ENCODE assay signal across 8 cellular contexts in genomic region chr13:91347212-91347995, GRCh38. TPM values are rescaled to one million over a fixed set of nuclear protein-coding genes. Genes with fewer than 3 reads are reported as not detected.
A peak's percentile ranks its signal among the peaks of the same experiment; 100 is the strongest.
DNase-seq lines count a peak whose midpoint lies in the region; ATAC-seq and TF ChIP-seq lines count a peak whose summit lies in the region.

TSS of gene MIR17HG (plus strand) at chr13:91347687.

- TF ChIP-seq CTCF in GM12864 (IDR thresholded peaks at IDR 0.05; ENCODE audit: low read depth, low read length, missing control alignments) (no peak), glutamatergic neuron (IDR thresholded peaks at IDR 0.05; ENCODE audit: partially characterized antibody, unreplicated experiment) (no peak), osteocyte (IDR thresholded peaks at IDR 0.05) (no peak), thoracic aorta (IDR thresholded peaks at IDR 0.05) (no peak)

- DNase-seq in GM12864 (ENCODE audit: low read depth) (peak; percentile 71), NCI-H1105 (lab: John Stamatoyannopoulos, UW) (peak; percentile 69), SKM-1 treated with dmso at 0.1 percent for 144 hours (lab: John Stamatoyannopoulos, UW; ENCODE audit: unreplicated experiment) (peak; percentile 89), glutamatergic neuron (peak; percentile 91), osteocyte (ENCODE audit: extremely low spot score, unreplicated experiment) (peak; percentile 92), thoracic aorta (ENCODE audit: low spot score) (peak; percentile 56)
- peak; percentile 88 to 90 for DNase-seq in activated naive CD4-positive, alpha-beta T cell treated with anti-CD3 and anti-CD28 coated beads, Interleukin-2, amount 50 U/mL, for 72 hours (ENCODE audit: low spot score in 2 of 2)

- ATAC-seq in HG02642 (IDR thresholded peaks at IDR 0.05; ENCODE audit: poor library complexity, unreplicated experiment) (peak; percentile 60), thoracic aorta (ENCODE audit: insufficient number of reproducible peaks, low FRiP score, low read depth) (peak; percentile 80)
- ATAC-seq in activated naive CD4-positive, alpha-beta T cell treated with anti-CD3 and anti-CD28 coated beads, Interleukin-2, amount 50 U/mL, for 72 hours, result peak; percentile 73 to 74

- H3K4me3 Mint-ChIP-seq in glutamatergic neuron (ENCODE audit: unreplicated experiment) (peak within 1 kb of the TSS; percentile 78), osteocyte (ENCODE audit: unreplicated experiment) (peak within 1 kb of the TSS; percentile 91)

- H3K9me3 Mint-ChIP-seq in activated naive CD4-positive, alpha-beta T cell treated with anti-CD3 and anti-CD28 coated beads, Interleukin-2, amount 50 U/mL, for 72 hours, result no peaks in the 10 kb centered on the region
- H3K9me3 Mint-ChIP-seq in glutamatergic neuron (ENCODE audit: unreplicated experiment) (peaks cover 15% of the 10 kb centered on the region), osteocyte (ENCODE audit: unreplicated experiment) (no peaks in the 10 kb centered on the region)

- no peaks in the 10 kb centered on the region for H3K27me3 ChIP-seq in thoracic aorta (replicated peaks; ENCODE audit: insufficient read depth)

- H3K36me3 ChIP-seq in thoracic aorta, result peaks cover 9% of the 10 kb centered on the region

- peak within 1 kb of the TSS; percentile 88 to 98 for H3K27ac Mint-ChIP-seq in activated naive CD4-positive, alpha-beta T cell treated with anti-CD3 and anti-CD28 coated beads, Interleukin-2, amount 50 U/mL, for 72 hours
- H3K27ac Mint-ChIP-seq in glutamatergic neuron (ENCODE audit: unreplicated experiment), result peak within 1 kb of the TSS; percentile 69
- H3K27ac Mint-ChIP-seq in osteocyte (ENCODE audit: unreplicated experiment), result peak within 1 kb of the TSS; percentile 62

- H3K27me3 Mint-ChIP-seq in glutamatergic neuron (ENCODE audit: unreplicated experiment) (peaks cover 10% of the 10 kb centered on the region), osteocyte (ENCODE audit: unreplicated experiment) (peaks cover 31% of the 10 kb centered on the region)

- no peaks in the 10 kb centered on the region for H3K9me3 ChIP-seq in thoracic aorta

- peak within 1 kb of the TSS; percentile 84 for H3K27ac ChIP-seq in thoracic aorta

- H3K4me1 Mint-ChIP-seq in glutamatergic neuron (ENCODE audit: low read depth, unreplicated experiment) (peaks cover 15% of the 10 kb centered on the region), osteocyte (ENCODE audit: unreplicated experiment) (peaks cover 34% of the 10 kb centered on the region)

- H3K4me3 ChIP-seq in GM12864 (ENCODE audit: low read depth, low read length), result peak within 1 kb of the TSS; percentile 74
- H3K4me3 ChIP-seq in thoracic aorta, result peak within 1 kb of the TSS; percentile 93

- peaks cover 25 to 35% of the 10 kb centered on the region in 2 donors for H3K36me3 Mint-ChIP-seq in activated naive CD4-positive, alpha-beta T cell treated with anti-CD3 and anti-CD28 coated beads, Interleukin-2, amount 50 U/mL, for 72 hours
- no peaks in the 10 kb centered on the region for H3K36me3 Mint-ChIP-seq in glutamatergic neuron (ENCODE audit: unreplicated experiment)
- H3K36me3 Mint-ChIP-seq in osteocyte (ENCODE audit: unreplicated experiment), result peaks cover 8% of the 10 kb centered on the region

- peaks cover 10 to 11% of the 10 kb centered on the region in 2 donors for H3K4me1 ChIP-seq in thoracic aorta (ENCODE audit: control insufficient read depth in 1 of 2, low read depth in 2 of 2)

RNA-seq across cellular contexts. Expression of gene MIR17HG, which starts in this region (rescaled TPM):
- total RNA-seq in activated naive CD4-positive, alpha-beta T cell treated with anti-CD3 and anti-CD28 coated beads, Interleukin-2, amount 50 U/mL, for 72 hours, result 10 to 100 TPM; 11.5 to 25.8 TPM
- total RNA-seq in glutamatergic neuron (ENCODE audit: unreplicated experiment) (14.5 TPM), osteocyte (2.4 and 3.1 TPM in 2 replicates), thoracic aorta (10 to 100 TPM in 1 of 2 donors, 1 to 10 TPM in 1; 2.7 to 16.5 TPM)

Comparison
In these comparisons a context has a peak if more than half of its experiments do, and no peak if none do; other contexts are left out.
1. Peak in every context shown above with its lines: DNase-seq, ATAC-seq, H3K4me3 ChIP-seq and H3K27ac ChIP-seq.